ENCODE assay signal across 8 cellular contexts in genomic region chr11:17013548-17014320, GRCh38. TPM values are rescaled to one million over a fixed set of nuclear protein-coding genes. Genes with fewer than 3 reads are reported as not detected.
DNase-seq lines count a peak whose midpoint lies in the region; ATAC-seq and TF ChIP-seq lines count a peak whose summit lies in the region.

No MANE protein-coding gene starts in this region.

- BruUV-seq in Caco-2 (replicated peaks; lab: Mats Ljungman, UMichigan): no TSS peak

- H3K27me3 Mint-ChIP-seq in Caco-2 (ENCODE audit: insufficient read depth, unreplicated experiment): no peaks in the 10 kb centered on the region

- intact Hi-C loops in Caco-2 (cut with micrococcal nuclease; ENCODE audit: unreplicated experiment) (loop anchor here (1.0 to 2.0 kb wide), 2 partner anchors 50 to 57 kb away; no protein-coding TSS in a partner anchor), left ventricle myocardium superior (cut with micrococcal nuclease) (no loop called here), gastrocnemius medialis (cut with DNase I; ENCODE audit: low total_unique reads) (no loop called here)

- H3K27me3 ChIP-seq in Caco-2 (replicated peaks; ENCODE audit: control insufficient read depth, insufficient read depth, low read length) (no peaks in the 10 kb centered on the region), gastrocnemius medialis (peaks cover 0 to 8% (median 0%) of the 10 kb centered on the region in 3 donors)

- TF ChIP-seq POLR2A in gastrocnemius medialis (IDR thresholded peaks at IDR 0.05): no peak

- H3K4me3 Mint-ChIP-seq in Caco-2 (ENCODE audit: unreplicated experiment): no peak overlapping the region

- H3K27ac Mint-ChIP-seq in Caco-2 (ENCODE audit: unreplicated experiment): no peak overlapping the region

- H3K36me3 Mint-ChIP-seq in Caco-2 (ENCODE audit: insufficient read depth, unreplicated experiment): peaks cover 10% of the 10 kb centered on the region

- H3K4me1 Mint-ChIP-seq in Caco-2 (ENCODE audit: low read depth, unreplicated experiment): peaks cover 8% of the 10 kb centered on the region

- H3K9me3 ChIP-seq in Caco-2 (no peaks in the 10 kb centered on the region), gastrocnemius medialis (no peaks in the 10 kb centered on the region)

- no peaks in the 10 kb centered on the region for H3K9me3 Mint-ChIP-seq in Caco-2 (ENCODE audit: unreplicated experiment)

- in situ Hi-C loops in gastrocnemius medialis (cut with MboI; ENCODE audit: low sequenced_read_pairs in 4 of 4): no loop called here

- POLR2A ChIA-PET in Caco-2 (lab: Charles Lee): interaction anchor here (0.8 kb wide), 1 partner anchor 64 kb away, joined by 6 read pairs; the partner anchor contains the start of gene RPS13

- ATAC-seq in left ventricle myocardium superior: peak; percentile 54
- ATAC-seq in gastrocnemius medialis: peak; percentile 14 to 38
- no peak for ATAC-seq in HG03439 (IDR thresholded peaks at IDR 0.05; ENCODE audit: unreplicated experiment)
- no peak for ATAC-seq in GM21717 (IDR thresholded peaks at IDR 0.05; ENCODE audit: unreplicated experiment)

- H3K4me1 ChIP-seq in Caco-2: peaks cover 16% of the 10 kb centered on the region
- H3K4me1 ChIP-seq in gastrocnemius medialis: peaks cover 0 to 4% of the 10 kb centered on the region in 2 donors

- no peak overlapping the region for H3K27ac ChIP-seq in gastrocnemius medialis

- no peaks in the 10 kb centered on the region for H3K36me3 ChIP-seq in Caco-2 (ENCODE audit: control insufficient read depth, insufficient read depth, low read length)
- H3K36me3 ChIP-seq in gastrocnemius medialis: no peaks in the 10 kb centered on the region

- peak in 1 of 2 experiments; percentile 57 for DNase-seq in Caco-2
- no peak for DNase-seq in Jurkat, Clone E6-1 (ENCODE audit: low read depth, low spot score)
- peak; percentile 41 for DNase-seq in activated naive CD4-positive, alpha-beta T cell treated with Interleukin-2 at 50 U/mL for 16 hours
- DNase-seq in left ventricle myocardium superior: peak; percentile 45
- DNase-seq in gastrocnemius medialis: no peak
- no peak for DNase-seq in foreskin melanocyte

- H3K4me3 ChIP-seq in Caco-2 (ENCODE audit: low read depth, low read length) (peak overlapping the region; percentile 56), gastrocnemius medialis (peak overlapping the region; percentile 61 to 74 (median 68))
- peak overlapping the region; percentile 66 for H3K4me3 ChIP-seq in Jurkat, Clone E6-1 (ENCODE audit: low read length)

- no peak for TF ChIP-seq CTCF in Caco-2 (IDR thresholded peaks at IDR 0.05; ENCODE audit: insufficient read depth in 1 of 2, low read depth in 1 of 2, low read length in 1 of 2, severe bottlenecking in 1 of 2, unreplicated experiment in 1 of 2)
- no peak for TF ChIP-seq CTCF in gastrocnemius medialis (IDR thresholded peaks at IDR 0.05 in 4 of 5, conservative IDR thresholded peaks at IDR 0.05 in 1 of 5)

- CTCF ChIA-PET in Caco-2 (lab: Charles Lee): interaction anchor here (0.8 to 2.2 kb wide), 4 partner anchors 49 to 68 kb away, joined by 3 to 13 read pairs (median 6); no protein-coding TSS in a partner anchor

RNA-seq across cellular contexts. Expression of gene PLEKHA7, which starts 0.5 kb away (rescaled TPM):
- total RNA-seq in Caco-2 (2022) (57.6 and 59.7 TPM in 2 replicates), left ventricle myocardium superior (19.2 TPM), gastrocnemius medialis (1 to 10 TPM in 3 of 4 donors, under 1 TPM in 1; 0.72 to 3.6 (median 2.2) TPM)
- 17.3 TPM for polyA plus RNA-seq in Jurkat, Clone E6-1 (2012; ENCODE audit: insufficient read depth, insufficient read length)

Comparison
In these comparisons a context has a peak if more than half of its experiments do, and no peak if none do; other contexts are left out.
1. DNase-seq: peak in activated naive CD4-positive, alpha-beta T cell treated with Interleukin-2 at 50 U/mL for 16 hours (single experiment) and left ventricle myocardium superior (single experiment); none in Jurkat, Clone E6-1 (single experiment), gastrocnemius medialis (0 of 2) and foreskin melanocyte (single experiment).
2. ATAC-seq: peak in left ventricle myocardium superior (single experiment) and gastrocnemius medialis (2 of 2); none in HG03439 (single experiment) and GM21717 (single experiment).
3. Peak in every context shown above with its lines, with median percentiles within 50 percentile points of each other: H3K4me3 ChIP-seq.